ENCODE assay signal across 9 cellular contexts in the genomic region with DNA sequence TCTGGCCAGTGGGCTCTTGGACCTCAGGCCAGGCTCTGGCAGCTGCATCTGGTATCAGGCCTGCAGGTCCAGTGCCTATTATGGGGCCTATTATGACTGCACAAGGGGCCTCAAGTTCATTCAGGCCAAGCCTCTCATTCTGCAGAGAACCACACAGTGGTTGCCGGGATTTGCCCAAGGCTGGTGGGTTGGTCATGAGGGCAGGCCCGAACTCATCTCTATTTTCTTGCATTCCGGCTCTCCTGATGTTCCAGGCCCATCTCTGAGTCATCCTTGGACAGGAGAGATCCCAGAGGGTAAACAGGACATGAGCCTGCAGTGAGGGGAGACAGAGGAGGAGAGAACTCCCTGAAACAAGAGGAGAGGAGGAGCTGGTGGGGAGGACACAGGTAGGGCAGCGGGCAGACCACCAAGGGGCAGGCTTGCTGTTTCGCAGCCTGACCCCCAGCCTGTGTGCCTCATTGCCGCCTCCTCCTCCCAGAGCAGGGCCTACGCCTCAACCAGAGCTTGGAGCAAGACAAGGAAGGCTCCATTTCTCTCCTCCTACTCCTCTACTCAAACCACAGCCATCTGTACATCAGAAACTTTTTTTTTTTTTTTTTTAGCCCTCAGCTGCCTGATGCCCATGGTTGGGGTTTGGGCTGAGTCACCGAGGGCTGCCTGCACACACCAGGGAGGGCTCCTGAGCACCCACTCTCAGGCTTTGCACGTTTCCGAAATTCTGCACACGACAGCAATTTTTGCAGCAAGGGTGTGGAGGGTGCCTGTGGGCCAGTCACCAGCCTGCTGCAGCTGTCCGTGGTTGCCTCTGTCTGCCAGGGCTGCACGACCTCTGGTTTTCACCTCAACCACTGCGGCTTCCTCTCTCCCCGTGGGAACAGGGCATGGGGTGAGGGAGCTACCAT. TPM values are rescaled to one million over a fixed set of nuclear protein-coding genes. Genes with fewer than 3 reads are reported as not detected.
DNase-seq lines count a peak whose midpoint lies in the region; ATAC-seq, FAIRE-seq and TF ChIP-seq lines count a peak whose summit lies in the region.
"Had no signal": no experiment of that assay in that cellular context is flagged by ENCODE, and none has a peak within 500 bp of the region (broad histone marks: within the 10 kb centered on the region; RNA-seq: fewer than 3 reads in every experiment).

No MANE protein-coding gene starts in this region.

- FAIRE-seq in HepG2 (lab: Jason Lieb, UNC) = no peak
- FAIRE-seq: TTC549 had no signal

- H3K9me3 ChIP-seq in HepG2 (ENCODE audit: low read length) (no peaks in the 10 kb centered on the region), right lobe of liver (no peaks in the 10 kb centered on the region), esophagus muscularis mucosa (no peaks in the 10 kb centered on the region)

- POLR2A ChIA-PET in HepG2 (lab: Yijun Ruan, JAX) = no interaction called here

- BruUV-seq in HepG2 (replicated peaks; lab: Mats Ljungman, UMichigan) = no TSS peak

- WGBS in HepG2 (ENCODE audit: low lambda C conversion rate) = 28% methylated on average over 12 of the region's 15 CpGs
- 62% methylated on average over 3 of the region's 15 CpGs for WGBS in right lobe of liver (ENCODE audit: insufficient coverage, low coverage, low lambda C conversion rate, missing lambda C conversion rate)
- WGBS in esophagus muscularis mucosa = 76% methylated on average over 15 of the region's 15 CpGs

- H3K9ac ChIP-seq in HepG2 (ENCODE audit: insufficient read depth, low read depth, low read length) = no peak overlapping the region

- CTCF ChIA-PET in HepG2 (lab: Yijun Ruan, JAX; ENCODE audit: low intra/inter-chr PET ratio, low total read pairs) = no interaction called here

- no peak for TF ChIP-seq RAD21 in HepG2 (CRISPR knock-in tag; IDR thresholded peaks at IDR 0.05)

- H3K36me3 ChIP-seq in HepG2 (replicated peaks in 1 of 2; ENCODE audit: control insufficient read depth in 1 of 2, insufficient read depth in 2 of 2, low read length in 2 of 2) (no peaks in the 10 kb centered on the region), right lobe of liver (no peaks in the 10 kb centered on the region), esophagus muscularis mucosa (no peaks in the 10 kb centered on the region)

- H4K20me1 ChIP-seq in HepG2 (ENCODE audit: insufficient read depth, low read length) = no peaks in the 10 kb centered on the region

- H3K27me3 ChIP-seq in HepG2 (ENCODE audit: control insufficient read depth in 1 of 2, insufficient read depth in 2 of 2, low read length in 2 of 2) = peaks cover 0 to 6% of the 10 kb centered on the region in 2 experiments; a peak in 1 of 5 replicates
- no peaks in the 10 kb centered on the region for H3K27me3 ChIP-seq in right lobe of liver
- H3K27me3 ChIP-seq in esophagus muscularis mucosa = no peaks in the 10 kb centered on the region

- H3K27ac ChIP-seq in HepG2 (ENCODE audit: extremely low read length, insufficient read depth, low read length) = no peak overlapping the region
- no peak overlapping the region for H3K27ac ChIP-seq in right lobe of liver
- H3K27ac ChIP-seq in esophagus muscularis mucosa (replicated peaks in 1 of 4) = no peak overlapping the region

- H2AFZ ChIP-seq in HepG2 (ENCODE audit: low read length) = no peak overlapping the region

- ATAC-seq in HepG2 = no peak
- no peak for ATAC-seq in right lobe of liver

- TF ChIP-seq CTCF in HepG2 (CRISPR knock-in tag; IDR thresholded peaks at IDR 0.05) (0 out of 2 replicates have a peak, but pooled peaks have one; percentile 8), right lobe of liver (IDR thresholded peaks at IDR 0.05) (no peak), fibroblast of villous mesenchyme (IDR thresholded peaks at IDR 0.05; ENCODE audit: insufficient read depth, low read depth, low read length) (no peak), esophagus muscularis mucosa (IDR thresholded peaks at IDR 0.05) (no peak)

- H3K79me2 ChIP-seq in HepG2 (ENCODE audit: insufficient read depth, low read length) = no peaks in the 10 kb centered on the region

- H3K4me2 ChIP-seq in HepG2 (ENCODE audit: low read depth, low read length) = peak overlapping the region; percentile 47; the same call in 1 of the 2 replicates

- H3K4me3 ChIP-seq in HepG2 (replicated peaks in 1 of 3; ENCODE audit: insufficient read depth in 1 of 3, low read depth in 2 of 3, low read length in 3 of 3) = no peak overlapping the region; a peak in 1 of 6 replicates
- no peak overlapping the region for H3K4me3 ChIP-seq in right lobe of liver
- H3K4me3 ChIP-seq in fibroblast of villous mesenchyme (ENCODE audit: low read depth, low read length) = no peak overlapping the region
- no peak overlapping the region for H3K4me3 ChIP-seq in esophagus muscularis mucosa

- H3K4me1 ChIP-seq in HepG2 (ENCODE audit: insufficient read depth, low read length) (peaks cover 66% of the 10 kb centered on the region), right lobe of liver (peaks cover 0 to 9% (median 0%) of the 10 kb centered on the region in 4 donors), esophagus muscularis mucosa (peaks cover 14 to 23% (median 21%) of the 10 kb centered on the region in 4 donors)

- DNase-seq in HepG2 (ENCODE audit: low spot score) (peak; percentile 45), right lobe of liver (no peak), activated T-cell treated with anti-CD3 and anti-CD28 coated beads for 1 hour (ENCODE audit: low read depth) (peak; percentile 51), fibroblast of villous mesenchyme (ENCODE audit: low read depth) (peak; percentile 56), esophagus muscularis mucosa (ENCODE audit: extremely low spot score) (no peak), retina (no peak), NAMALWA (ENCODE audit: low spot score) (no peak)
- DNase-seq in stimulated activated CD8-positive, alpha-beta memory T cell treated with anti-CD3 and anti-CD28 coated beads, Interleukin-4, amount 100 ng/mL, for 48 hours = peak; percentile 77

- TF ChIP-seq EP300 in HepG2 (IDR thresholded peaks at IDR 0.05; ENCODE audit: low read depth in 2 of 2, low read length in 2 of 2) (no peak), HepG2 (CRISPR knock-in tag; IDR thresholded peaks at IDR 0.05; ENCODE audit: borderline replicate concordance) (no peak), esophagus muscularis mucosa (IDR thresholded peaks at IDR 0.05) (no peak)

- intact Hi-C loops in HepG2 (cut with micrococcal nuclease; ENCODE audit: unreplicated experiment) = loop anchor here (10.0 kb wide), 1 partner anchor 53 kb away; no protein-coding TSS in a partner anchor
- intact Hi-C loops in right lobe of liver (cut with DNase I) = loop anchor here (10.0 kb wide), 3 partner anchors 93 to 263 kb away; partner anchors contain the start of gene UPK2 (in 1 of the 2)
- intact Hi-C loops in esophagus muscularis mucosa (cut with DNase I) = loop anchor here (2.0 to 10.0 kb wide), 2 partner anchors 73 to 239 kb away; no protein-coding TSS in a partner anchor

- TF ChIP-seq POLR2A in HepG2 (IDR thresholded peaks at IDR 0.05; ENCODE audit: insufficient read depth in 1 of 2, low read depth in 2 of 2, low read length in 2 of 2) (no peak), right lobe of liver (IDR thresholded peaks at IDR 0.05) (no peak), esophagus muscularis mucosa (IDR thresholded peaks at IDR 0.05; ENCODE audit: low read depth) (no peak)

- in situ Hi-C loops in HepG2 (cut with HindIII; ENCODE audit: extremely low pct_ligation_motif_present, low pct_unique_long_range_greater_than_20kb) = loop anchor here (5.0 kb wide), 1 partner anchor 265 kb away; the partner anchor contains the start of gene UPK2

TF ChIP-seq in HepG2, 621 proteins besides CTCF, POLR2A, EP300 and RAD21 (continues in another document):
- TF ChIP-seq FOXA1 (IDR thresholded peaks at IDR 0.05) (no peak), FOXA1 (CRISPR knock-in tag; IDR thresholded peaks at IDR 0.05) (peak; percentile 61), KLF15 (CRISPR knock-in tag; IDR thresholded peaks at IDR 0.05; ENCODE audit: borderline replicate concordance) (no peak), MAFK (conservative IDR thresholded peaks at IDR 0.05 in 1 of 2, IDR thresholded peaks at IDR 0.05 in 1 of 2; ENCODE audit: low read length in 2 of 2) (peak; percentile 53 to 84)

RNA-seq across cellular contexts. Expression of gene TREH, which starts 12.7 kb away (rescaled TPM):
- total RNA-seq in HepG2 (2016; rRNA removed; fragmentation: Illumina TruSeq; extraction: Trizol) (0.46 and 0.86 TPM in 2 replicates), right lobe of liver (1 to 10 TPM in 4 of 6 experiments, not detected in 2; 2.1 to 5.1 (median 2.9) TPM), fibroblast of villous mesenchyme (not detected in 2 replicates), esophagus muscularis mucosa (not detected)
- 0.51 and 0.71 TPM in 2 replicates for total RNA-seq in HepG2 (2016; cell fraction: cytosol; rRNA removed; fragmentation: Illumina TruSeq; extraction: Trizol; ENCODE audit: low read depth)
- 0.13 and 1.3 TPM in 2 replicates for total RNA-seq in HepG2 (2016; cell fraction: insoluble cytoplasmic fraction; rRNA removed; fragmentation: Illumina TruSeq; extraction: Trizol)
- total RNA-seq in HepG2 (2016; cell fraction: membrane; rRNA removed; fragmentation: Illumina TruSeq; extraction: Trizol) = 0.24 and 0.59 TPM in 2 replicates
- total RNA-seq in HepG2 (2016; cell fraction: nucleus; rRNA removed; fragmentation: Illumina TruSeq; extraction: Trizol) = 1.1 and 2.0 TPM in 2 replicates
- polyA plus RNA-seq in HepG2 (2011; rRNA removed) = 0.50 and 0.53 TPM in 2 replicates
- 0.09 and 0.11 TPM in 2 replicates for polyA plus RNA-seq in HepG2 (2011; cell fraction: cytosol; rRNA removed)
- polyA plus RNA-seq in HepG2 (2011; cell fraction: nucleus; rRNA removed) = 2.1 and 2.9 TPM in 2 replicates
- 0.63 and 1.1 TPM in 2 replicates for polyA plus RNA-seq in HepG2 (2012)
- 0.17 and 0.23 TPM in 2 replicates for polyA plus RNA-seq in HepG2 (2016; cell fraction: cytosol; fragmentation: Illumina TruSeq; extraction: Trizol; ENCODE audit: low read depth)
- 0.19 and 0.55 TPM in 2 replicates for polyA plus RNA-seq in HepG2 (2016; cell fraction: insoluble cytoplasmic fraction; fragmentation: Illumina TruSeq; extraction: Trizol; ENCODE audit: low read depth)
- polyA plus RNA-seq in HepG2 (2016; cell fraction: membrane; fragmentation: Illumina TruSeq; extraction: Trizol; ENCODE audit: low read depth) = 0.40 and 0.50 TPM in 2 replicates
- 2.4 and 2.9 TPM in 2 replicates for polyA plus RNA-seq in HepG2 (2016; cell fraction: nucleus; fragmentation: Illumina TruSeq; extraction: Trizol; ENCODE audit: insufficient read depth, low read depth)
- 0.76 TPM in 1 of 2 replicates, not detected in the other for polyA minus RNA-seq in HepG2 (2011; rRNA and poly(A)+ RNA removed; ENCODE audit: low replicate concordance)
- not detected in 2 replicates for polyA minus RNA-seq in HepG2 (2011; cell fraction: cytosol; rRNA and poly(A)+ RNA removed)
- polyA minus RNA-seq in HepG2 (2011; cell fraction: nucleus; rRNA and poly(A)+ RNA removed) = 2.3 and 3.2 TPM in 2 replicates

Comparison
In these comparisons a context has a peak if more than half of its experiments do, and no peak if none do; other contexts are left out.
1. DNase-seq: peak in HepG2 (single experiment), activated T-cell treated with anti-CD3 and anti-CD28 coated beads for 1 hour (single experiment), fibroblast of villous mesenchyme (single experiment) and stimulated activated CD8-positive, alpha-beta memory T cell treated with anti-CD3 and anti-CD28 coated beads, Interleukin-4, amount 100 ng/mL, for 48 hours (single experiment); none in right lobe of liver (0 of 3), esophagus muscularis mucosa (single experiment), retina (single experiment) and NAMALWA (single experiment).